ENCODE assay signal across 8 cellular contexts in genomic region chr11:62599909-62600308, GRCh38. TPM values are rescaled to one million over a fixed set of nuclear protein-coding genes. Genes with fewer than 3 reads are reported as not detected.
DNase-seq lines count a peak whose midpoint lies in the region; ATAC-seq, FAIRE-seq and TF ChIP-seq lines count a peak whose summit lies in the region.

No MANE protein-coding gene starts in this region.

- H3K4me3 ChIP-seq in heart left ventricle (peak overlapping the region in 11 of 12 donors; percentile 11 to 100 (median 90)), K562 (peak overlapping the region; percentile 95), lung (peak overlapping the region; percentile 33), upper lobe of right lung (peak overlapping the region; percentile 100)

- POLR2A ChIA-PET in K562 (lab: Yijun Ruan, JAX) = interaction anchor here (0.5 to 2.7 kb wide), 11 partner anchors 8 to 241 kb away, joined by 3 to 45 read pairs (median 4); partner anchors contain the start of genes C11orf98, CSKMT, EEF1G and TUT1

- peak overlapping the region; percentile 95 for H3K4me2 ChIP-seq in K562 (ENCODE audit: insufficient read depth, low read length)

- H3K9me3 ChIP-seq in heart left ventricle = no peaks in the 10 kb centered on the region
- no peaks in the 10 kb centered on the region for H3K9me3 ChIP-seq in K562 (replicated peaks; ENCODE audit: control insufficient read depth, insufficient read depth, low read depth, low read length)
- no peaks in the 10 kb centered on the region for H3K9me3 ChIP-seq in lung (ENCODE audit: control insufficient read depth in 2 of 2, insufficient read depth in 1 of 2, low read length in 1 of 2)
- no peaks in the 10 kb centered on the region for H3K9me3 ChIP-seq in upper lobe of right lung

- FAIRE-seq in K562 (lab: Jason Lieb, UNC) (peak; percentile 44), RCC 7860 (lab: Jason Lieb, UNC) (no peak)

- 37 to 42% (median 39%) methylated on average over 5 of the region's 5 CpGs for WGBS in heart left ventricle, 4 donors
- 3% methylated on average over 5 of the region's 5 CpGs for WGBS in K562 (ENCODE audit: insufficient coverage, low coverage, missing lambda C conversion rate)
- WGBS in lung, 2 donors = 47 to 59% methylated on average over 5 of the region's 5 CpGs

- no peak for ATAC-seq in heart left ventricle
- no peak for ATAC-seq in Right ventricle myocardium superior (ENCODE audit: poor library complexity)
- ATAC-seq in K562 = no peak
- ATAC-seq in lung (ENCODE audit: insufficient read depth, low FRiP score) = no peak
- ATAC-seq in upper lobe of right lung = no peak

- DNase-seq in heart left ventricle (peak in 1 of 5 donors; percentile 9), Right ventricle myocardium superior (no peak), K562 (ENCODE audit: extremely low read depth in 1 of 4, low spot score in 3 of 4) (no peak), lung (ENCODE audit: low spot score) (no peak), upper lobe of right lung (no peak), NCI-H1092 treated with DMSO at 0.1 percent for 48 hours (lab: John Stamatoyannopoulos, UW) (no peak), SW 1271 (lab: John Stamatoyannopoulos, UW) (no peak), RCC 7860 (ENCODE audit: low spot score) (no peak)

- no peaks in the 10 kb centered on the region for H3K9me1 ChIP-seq in K562 (ENCODE audit: control insufficient read depth, insufficient read depth, low read length)

- intact Hi-C loops in heart left ventricle (cut with DNase I) = loop anchor here in 3 of 10 donors (2.0 to 10.0 kb wide), 3 partner anchors 53 to 95 kb away; partner anchors contain the start of genes AHNAK (in 1 of the 3) and UBXN1 (in 1 of the 3)
- intact Hi-C loops in Right ventricle myocardium superior (cut with DNase I) = no loop called here
- intact Hi-C loops in K562 (cut with micrococcal nuclease) = loop anchor here (1.0 to 10.0 kb wide), 3 partner anchors 46 to 285 kb away; partner anchors contain the start of genes GANAB, LBHD1, SLC3A2 and UQCC3
- intact Hi-C loops in upper lobe of right lung (cut with DNase I) = no loop called here

- in situ Hi-C loops in K562 (cut with MboI) = no loop called here

- TF ChIP-seq POLR2A in heart left ventricle (IDR thresholded peaks at IDR 0.05) (no peak), K562 (conservative IDR thresholded peaks at IDR 0.05) (no peak)

- no peak for TF ChIP-seq EP300 in K562 (IDR thresholded peaks at IDR 0.05; ENCODE audit: low read length)

- H2AFZ ChIP-seq in K562 (ENCODE audit: low read depth, low read length) = no peak overlapping the region

- H3K27me3 ChIP-seq in heart left ventricle (no peaks in the 10 kb centered on the region), K562 (ENCODE audit: control insufficient read depth in 2 of 2, insufficient read depth in 2 of 2, low read length in 2 of 2) (no peaks in the 10 kb centered on the region), lung (ENCODE audit: control insufficient read depth, insufficient read depth) (no peaks in the 10 kb centered on the region), upper lobe of right lung (no peaks in the 10 kb centered on the region)

- H3K27ac ChIP-seq in heart left ventricle (peak overlapping the region in 11 of 12 donors; percentile 55 to 100 (median 98)), K562 (ENCODE audit: extremely low read depth, low read depth, low read length) (peak overlapping the region; percentile 97), lung (ENCODE audit: low read depth in 1 of 2, low read length in 1 of 2) (peak overlapping the region; percentile 57 to 92), upper lobe of right lung (peak overlapping the region; percentile 98)

- peaks cover 0 to 62% (median 40%) of the 10 kb centered on the region in 9 donors for H3K36me3 ChIP-seq in heart left ventricle
- peaks cover 72% of the 10 kb centered on the region for H3K36me3 ChIP-seq in K562 (ENCODE audit: control insufficient read depth, insufficient read depth, low read length)
- peaks cover 25 to 43% of the 10 kb centered on the region in 2 donors for H3K36me3 ChIP-seq in lung (ENCODE audit: control insufficient read depth in 2 of 2, insufficient read depth in 2 of 2, low read length in 2 of 2)
- peaks cover 45% of the 10 kb centered on the region for H3K36me3 ChIP-seq in upper lobe of right lung

- TF ChIP-seq RAD21 in K562 (CRISPR knock-in tag; conservative IDR thresholded peaks at IDR 0.05 in 1 of 2, IDR thresholded peaks at IDR 0.05 in 1 of 2) = no peak

- H3K9ac ChIP-seq in K562 (ENCODE audit: insufficient read depth in 1 of 2, low read depth in 2 of 2, low read length in 2 of 2) = peak overlapping the region; percentile 83 to 95; a peak in 3 of 4 replicates

- H3K79me2 ChIP-seq in K562 (ENCODE audit: control insufficient read depth, insufficient read depth, low read length) = peaks cover 46% of the 10 kb centered on the region

- TSS peak; percentile 52 for BruUV-seq in K562 (replicated peaks; lab: Mats Ljungman, UMichigan)

- no peak for TF ChIP-seq CTCF in heart left ventricle (IDR thresholded peaks at IDR 0.05)
- no peak for TF ChIP-seq CTCF in K562 (IDR thresholded peaks at IDR 0.05 in 2 of 3, conservative IDR thresholded peaks at IDR 0.05 in 1 of 3; ENCODE audit: insufficient read depth in 2 of 3, low read depth in 1 of 3, low read length in 3 of 3)
- TF ChIP-seq CTCF in lung (IDR thresholded peaks at IDR 0.05; ENCODE audit: control extremely low read depth, extremely low read depth) = no peak
- TF ChIP-seq CTCF in upper lobe of right lung (IDR thresholded peaks at IDR 0.05) = no peak

- H3K4me1 ChIP-seq in heart left ventricle (peaks cover 4 to 41% (median 32%) of the 10 kb centered on the region in 12 donors), K562 (replicated peaks in 1 of 2; ENCODE audit: control insufficient read depth in 2 of 2, insufficient read depth in 2 of 2, low read length in 2 of 2) (peaks cover 14 to 33% of the 10 kb centered on the region in 2 experiments; a peak in 4 of 5 replicates), lung (ENCODE audit: control insufficient read depth in 2 of 2, insufficient read depth in 2 of 2, low read length in 2 of 2) (peaks cover 8 to 12% of the 10 kb centered on the region in 2 donors), upper lobe of right lung (peaks cover 25% of the 10 kb centered on the region)

- CTCF ChIA-PET in K562 (lab: Yijun Ruan, JAX; ENCODE audit: low intra/inter-chr PET ratio) = no interaction called here

- H4K20me1 ChIP-seq in K562 (replicated peaks; ENCODE audit: control insufficient read depth, insufficient read depth, low read length) = no peaks in the 10 kb centered on the region

RNA-seq across cellular contexts. Expression of gene MTA2, which starts 1.8 kb away (rescaled TPM):
- total RNA-seq in heart left ventricle = 10 to 100 TPM; 24.1 to 55.3 (median 33.7) TPM
- 10 to 100 TPM; 18.4 to 40.3 TPM for polyA plus RNA-seq in heart left ventricle
- total RNA-seq in Right ventricle myocardium superior = 28.2 TPM
- total RNA-seq in K562 (2011; cell fraction: chromatin; rRNA removed; ENCODE audit: low replicate concordance) = 245 and 284 TPM in 2 replicates
- total RNA-seq in K562 (2011; cell fraction: nucleolus; rRNA removed) = 124 TPM in 2 replicates
- 132 and 142 TPM in 2 replicates for total RNA-seq in K562 (2011; cell fraction: nucleoplasm; rRNA removed)
- total RNA-seq in K562 (2014; rRNA removed) = 185 and 203 TPM in 2 replicates
- 161 and 172 TPM in 2 replicates for total RNA-seq in K562 (2014; rRNA removed; fragmentation: Illumina TruSeq; extraction: Trizol)
- 195 and 217 TPM in 2 replicates for total RNA-seq in K562 (2015; rRNA removed; fragmentation: Illumina TruSeq; extraction: Trizol)
- 176 and 203 TPM in 2 replicates for total RNA-seq in K562 (2021)
- polyA plus RNA-seq in K562 (2011; rRNA removed) = 36.0 and 48.6 TPM in 2 replicates
- 40.7 and 41.9 TPM in 2 replicates for polyA plus RNA-seq in K562 (2011; cell fraction: cytosol; rRNA removed)
- 130 and 158 TPM in 2 replicates for polyA plus RNA-seq in K562 (2011; cell fraction: nucleus; rRNA removed)
- polyA plus RNA-seq in K562 (2012) = 115 and 136 TPM in 2 replicates
- 190 and 220 TPM in 2 replicates for polyA plus RNA-seq in K562 (2014; fragmentation: Illumina TruSeq; extraction: Trizol)
- 1 to 10 TPM; 6.2 to 9.9 TPM for polyA plus RNA-seq in K562 (2014; fragmentation: Nextera tagmentation; extraction: Ambion mirVana)
- polyA plus RNA-seq in K562 (2014; rRNA removed) = 121 and 125 TPM in 2 replicates
- 61.0 and 97.7 TPM in 2 replicates for polyA minus RNA-seq in K562 (2011; rRNA and poly(A)+ RNA removed)
- polyA minus RNA-seq in K562 (2011; cell fraction: cytosol; rRNA and poly(A)+ RNA removed) = 55.1 and 63.3 TPM in 2 replicates
- 55.5 and 81.5 TPM in 2 replicates for polyA minus RNA-seq in K562 (2011; cell fraction: nucleus; rRNA and poly(A)+ RNA removed)
- total RNA-seq in lung = 10 to 100 TPM; 53.7 to 74.4 TPM
- polyA plus RNA-seq in lung = 10 to 100 TPM; 57.0 to 62.2 TPM
- total RNA-seq in upper lobe of right lung = 75.0 TPM

RNA-seq across cellular contexts. Expression of gene TUT1, which starts 8.6 kb away (rescaled TPM):
- 10 to 100 TPM in 7 of 9 donors, 1 to 10 TPM in 2; 6.3 to 16.3 (median 11.3) TPM for total RNA-seq in heart left ventricle
- 10 to 100 TPM in 1 of 2 donors, 1 to 10 TPM in 1; 8.5 to 12.2 TPM for polyA plus RNA-seq in heart left ventricle
- total RNA-seq in Right ventricle myocardium superior = 14.7 TPM
- total RNA-seq in K562 (2011; cell fraction: chromatin; rRNA removed; ENCODE audit: low replicate concordance) = 47.7 and 72.1 TPM in 2 replicates
- total RNA-seq in K562 (2011; cell fraction: nucleolus; rRNA removed) = 38.0 and 41.8 TPM in 2 replicates
- total RNA-seq in K562 (2011; cell fraction: nucleoplasm; rRNA removed) = 30.8 and 37.0 TPM in 2 replicates
- 18.5 and 20.9 TPM in 2 replicates for total RNA-seq in K562 (2014; rRNA removed)
- total RNA-seq in K562 (2014; rRNA removed; fragmentation: Illumina TruSeq; extraction: Trizol) = 7.2 and 9.6 TPM in 2 replicates
- total RNA-seq in K562 (2015; rRNA removed; fragmentation: Illumina TruSeq; extraction: Trizol) = 11.5 and 12.4 TPM in 2 replicates
- total RNA-seq in K562 (2021) = 38.9 and 44.3 TPM in 2 replicates
- polyA plus RNA-seq in K562 (2011; rRNA removed) = 15.7 and 31.2 TPM in 2 replicates
- 12.9 and 21.9 TPM in 2 replicates for polyA plus RNA-seq in K562 (2011; cell fraction: cytosol; rRNA removed)
- 57.1 and 64.8 TPM in 2 replicates for polyA plus RNA-seq in K562 (2011; cell fraction: nucleus; rRNA removed)
- polyA plus RNA-seq in K562 (2012) = 25.7 and 28.0 TPM in 2 replicates
- polyA plus RNA-seq in K562 (2014; fragmentation: Illumina TruSeq; extraction: Trizol) = 22.8 and 26.7 TPM in 2 replicates
- polyA plus RNA-seq in K562 (2014; fragmentation: Nextera tagmentation; extraction: Ambion mirVana) = 1 to 10 TPM in 1 of 2 experiments, under 1 TPM in 1; 0.66 to 1.5 TPM
- 24.3 and 28.2 TPM in 2 replicates for polyA plus RNA-seq in K562 (2014; rRNA removed)
- polyA minus RNA-seq in K562 (2011; rRNA and poly(A)+ RNA removed) = 12.0 and 15.6 TPM in 2 replicates
- 8.6 and 12.8 TPM in 2 replicates for polyA minus RNA-seq in K562 (2011; cell fraction: cytosol; rRNA and poly(A)+ RNA removed)
- polyA minus RNA-seq in K562 (2011; cell fraction: nucleus; rRNA and poly(A)+ RNA removed) = 10.0 and 15.2 TPM in 2 replicates
- 10 to 100 TPM; 10.8 to 19.4 TPM for total RNA-seq in lung
- 10 to 100 TPM; 15.2 to 21.9 TPM for polyA plus RNA-seq in lung
- 17.6 TPM for total RNA-seq in upper lobe of right lung

RNA-seq across cellular contexts. Expression of gene EML3, which starts 12.7 kb away (rescaled TPM):
- 10 to 100 TPM in 8 of 9 donors, 1 to 10 TPM in 1; 8.8 to 40.9 (median 16.2) TPM for total RNA-seq in heart left ventricle
- 10 to 100 TPM; 14.7 to 15.3 TPM for polyA plus RNA-seq in heart left ventricle
- total RNA-seq in Right ventricle myocardium superior = 13.1 TPM
- 108 and 289 TPM in 2 replicates for total RNA-seq in K562 (2011; cell fraction: chromatin; rRNA removed; ENCODE audit: low replicate concordance)
- total RNA-seq in K562 (2011; cell fraction: nucleolus; rRNA removed) = 172 and 175 TPM in 2 replicates
- total RNA-seq in K562 (2011; cell fraction: nucleoplasm; rRNA removed) = 130 TPM in 2 replicates
- total RNA-seq in K562 (2014; rRNA removed) = 26.4 and 31.7 TPM in 2 replicates
- total RNA-seq in K562 (2014; rRNA removed; fragmentation: Illumina TruSeq; extraction: Trizol) = 12.6 and 16.7 TPM in 2 replicates
- total RNA-seq in K562 (2015; rRNA removed; fragmentation: Illumina TruSeq; extraction: Trizol) = 20.7 and 22.1 TPM in 2 replicates
- total RNA-seq in K562 (2021) = 77.3 and 90.5 TPM in 2 replicates
- 36.8 and 50.2 TPM in 2 replicates for polyA plus RNA-seq in K562 (2011; rRNA removed)
- polyA plus RNA-seq in K562 (2011; cell fraction: cytosol; rRNA removed) = 30.9 and 49.9 TPM in 2 replicates
- 239 and 311 TPM in 2 replicates for polyA plus RNA-seq in K562 (2011; cell fraction: nucleus; rRNA removed)
- polyA plus RNA-seq in K562 (2012) = 41.6 and 58.4 TPM in 2 replicates
- 27.9 and 31.2 TPM in 2 replicates for polyA plus RNA-seq in K562 (2014; fragmentation: Illumina TruSeq; extraction: Trizol)
- polyA plus RNA-seq in K562 (2014; fragmentation: Nextera tagmentation; extraction: Ambion mirVana) = under 1 TPM; 0.32 to 0.59 TPM
- 49.5 and 64.2 TPM in 2 replicates for polyA plus RNA-seq in K562 (2014; rRNA removed)
- 22.5 TPM in 2 replicates for polyA minus RNA-seq in K562 (2011; rRNA and poly(A)+ RNA removed)
- polyA minus RNA-seq in K562 (2011; cell fraction: cytosol; rRNA and poly(A)+ RNA removed) = 22.3 and 28.2 TPM in 2 replicates
- polyA minus RNA-seq in K562 (2011; cell fraction: nucleus; rRNA and poly(A)+ RNA removed) = 38.9 and 46.8 TPM in 2 replicates
- total RNA-seq in lung = 10 to 100 TPM; 29.1 to 95.4 TPM
- polyA plus RNA-seq in lung = 10 to 100 TPM; 59.5 to 66.4 TPM
- total RNA-seq in upper lobe of right lung = 91.1 TPM

RNA-seq across cellular contexts. Expression of gene ROM1, which starts 13.1 kb away (rescaled TPM):
- total RNA-seq in heart left ventricle (1 to 10 TPM; 1.5 to 5.8 (median 2.1) TPM), Right ventricle myocardium superior (1.5 TPM), K562 (2014; rRNA removed) (3.9 and 4.3 TPM in 2 replicates), K562 (2014; rRNA removed; fragmentation: Illumina TruSeq; extraction: Trizol) (2.2 and 2.9 TPM in 2 replicates), K562 (2015; rRNA removed; fragmentation: Illumina TruSeq; extraction: Trizol) (3.3 TPM in 2 replicates), K562 (2021) (2.6 and 3.3 TPM in 2 replicates), lung (1 to 10 TPM; 3.5 to 9.6 TPM), upper lobe of right lung (5.2 TPM)
- polyA plus RNA-seq in heart left ventricle (1 to 10 TPM; 2.9 to 5.3 TPM), K562 (2011; rRNA removed) (1.7 TPM in 2 replicates), K562 (2014; fragmentation: Illumina TruSeq; extraction: Trizol) (4.0 and 4.9 TPM in 2 replicates), K562 (2014; fragmentation: Nextera tagmentation; extraction: Ambion mirVana) (1 to 10 TPM in 1 of 2 experiments, under 1 TPM in 1; 0.75 to 1.4 TPM), K562 (2014; rRNA removed) (3.8 and 3.9 TPM in 2 replicates), lung (10 to 100 TPM in 1 of 2 donors, 1 to 10 TPM in 1; 9.3 to 17.9 TPM)
- total RNA-seq in K562 (2011; cell fraction: chromatin; rRNA removed; ENCODE audit: low replicate concordance) = 0.60 and 1.4 TPM in 2 replicates
- 1.8 TPM in 2 replicates for total RNA-seq in K562 (2011; cell fraction: nucleolus; rRNA removed)
- total RNA-seq in K562 (2011; cell fraction: nucleoplasm; rRNA removed) = 0.69 and 2.3 TPM in 2 replicates
- polyA plus RNA-seq in K562 (2011; cell fraction: cytosol; rRNA removed) = 1.9 and 2.5 TPM in 2 replicates
- polyA plus RNA-seq in K562 (2011; cell fraction: nucleus; rRNA removed) = 1.8 and 1.9 TPM in 2 replicates
- 4.3 and 4.4 TPM in 2 replicates for polyA plus RNA-seq in K562 (2012)
- 0.39 and 0.63 TPM in 2 replicates for polyA minus RNA-seq in K562 (2011; rRNA and poly(A)+ RNA removed)
- 0.48 and 1.7 TPM in 2 replicates for polyA minus RNA-seq in K562 (2011; cell fraction: cytosol; rRNA and poly(A)+ RNA removed)
- 0.40 and 0.56 TPM in 2 replicates for polyA minus RNA-seq in K562 (2011; cell fraction: nucleus; rRNA and poly(A)+ RNA removed)

RNA-seq across cellular contexts. Expression of gene B3GAT3, which starts 21.9 kb away (rescaled TPM):
- total RNA-seq in heart left ventricle (10 to 100 TPM in 7 of 9 donors, 1 to 10 TPM in 2; 9.2 to 20.5 (median 12.3) TPM), Right ventricle myocardium superior (11.6 TPM), K562 (2014; rRNA removed) (48.2 and 70.7 TPM in 2 replicates), K562 (2014; rRNA removed; fragmentation: Illumina TruSeq; extraction: Trizol) (5.6 and 8.0 TPM in 2 replicates), K562 (2015; rRNA removed; fragmentation: Illumina TruSeq; extraction: Trizol) (29.9 and 31.0 TPM in 2 replicates), K562 (2021) (58.5 and 58.7 TPM in 2 replicates), lung (10 to 100 TPM; 14.6 to 48.7 TPM), upper lobe of right lung (40.1 TPM)
- polyA plus RNA-seq in heart left ventricle (10 to 100 TPM; 19.1 to 38.1 TPM), K562 (2011; rRNA removed) (21.4 and 35.5 TPM in 2 replicates), K562 (2014; fragmentation: Illumina TruSeq; extraction: Trizol) (16.3 and 43.0 TPM in 2 replicates), K562 (2014; fragmentation: Nextera tagmentation; extraction: Ambion mirVana) (1 to 10 TPM in 1 of 2 experiments, under 1 TPM in 1; 0.30 to 3.3 TPM), K562 (2014; rRNA removed) (64.0 and 83.7 TPM in 2 replicates), lung (10 to 100 TPM; 50.3 to 58.0 TPM)
- 17.7 and 87.0 TPM in 2 replicates for total RNA-seq in K562 (2011; cell fraction: chromatin; rRNA removed; ENCODE audit: low replicate concordance)
- 109 and 112 TPM in 2 replicates for total RNA-seq in K562 (2011; cell fraction: nucleolus; rRNA removed)
- total RNA-seq in K562 (2011; cell fraction: nucleoplasm; rRNA removed) = 65.7 and 66.1 TPM in 2 replicates
- polyA plus RNA-seq in K562 (2011; cell fraction: cytosol; rRNA removed) = 41.7 and 99.9 TPM in 2 replicates
- polyA plus RNA-seq in K562 (2011; cell fraction: nucleus; rRNA removed) = 46.7 and 85.0 TPM in 2 replicates
- 36.3 and 72.1 TPM in 2 replicates for polyA plus RNA-seq in K562 (2012)
- polyA minus RNA-seq in K562 (2011; rRNA and poly(A)+ RNA removed) = 3.6 and 7.7 TPM in 2 replicates
- 26.1 and 28.4 TPM in 2 replicates for polyA minus RNA-seq in K562 (2011; cell fraction: cytosol; rRNA and poly(A)+ RNA removed)
- polyA minus RNA-seq in K562 (2011; cell fraction: nucleus; rRNA and poly(A)+ RNA removed) = 8.5 and 10.4 TPM in 2 replicates

Comparison
In these comparisons a context has a peak if more than half of its experiments do, and no peak if none do; other contexts are left out.
1. H3K4me3 ChIP-seq: peak in every context shown above with its lines; median percentile 100 in upper lobe of right lung; 95 in K562; 90 in heart left ventricle; 33 in lung.